1 cellular context compared by ENCODE assay signal in the genomic region with DNA sequence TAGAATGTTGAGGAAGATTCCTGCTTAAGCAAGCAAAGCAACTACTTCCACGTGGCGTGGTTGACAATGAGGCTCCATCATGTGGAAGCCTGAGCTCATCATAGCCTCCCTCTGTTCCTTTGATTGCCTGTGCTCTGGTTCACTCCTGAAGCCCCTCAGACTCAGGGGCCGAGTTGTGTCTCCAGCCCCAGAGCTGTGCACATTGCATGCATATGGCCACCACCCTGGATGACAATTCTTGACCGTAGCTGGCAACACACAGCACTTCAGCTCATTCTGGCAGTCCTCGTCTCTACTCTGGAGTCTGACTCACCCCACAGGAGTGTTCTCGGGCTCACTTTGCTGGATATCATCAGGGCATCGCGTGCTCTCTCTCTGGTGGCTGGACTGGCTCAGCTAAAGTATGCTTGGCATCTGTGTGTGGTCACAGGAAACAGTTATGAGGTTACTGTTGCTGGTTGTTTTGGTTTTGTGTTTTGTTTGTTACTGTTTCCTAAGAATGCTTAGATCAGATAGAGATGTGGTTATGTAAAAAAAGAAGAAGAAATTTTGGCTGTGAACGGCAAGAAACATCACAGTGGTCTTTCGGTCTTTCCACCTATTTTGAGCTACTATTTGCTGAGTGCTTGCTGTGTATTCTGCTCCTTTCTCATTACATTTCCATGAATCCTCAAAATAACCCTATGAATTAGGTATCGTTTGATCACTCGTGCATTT.
A peak's percentile ranks its signal among the peaks of the same experiment; 100 is the strongest.
TF ChIP-seq lines count a peak whose summit lies in the region.

No MANE protein-coding gene starts in this region.

TF ChIP-seq in IMR-90, 13 proteins besides CTCF, POLR2A, EP300 and RAD21:
- TF ChIP-seq CHD1 (IDR thresholded peaks at IDR 0.05; ENCODE audit: low read depth, low read length): no peak
- TF ChIP-seq MXI1 (IDR thresholded peaks at IDR 0.05; ENCODE audit: borderline replicate concordance, low read depth, low read length): peak; percentile 65; the same call in 1 of the 2 replicates
- TF ChIP-seq RFX5 (IDR thresholded peaks at IDR 0.05; ENCODE audit: low read depth, low read length): 0 out of 2 replicates have a peak, but pooled peaks have one; percentile 16
- TF ChIP-seq FOS (IDR thresholded peaks at IDR 0.05; ENCODE audit: low read depth, low read length): peak; percentile 92
- TF ChIP-seq MAFK (IDR thresholded peaks at IDR 0.05; ENCODE audit: low read depth, low read length): peak; percentile 38; the same call in 1 of the 2 replicates
- TF ChIP-seq SMC3 (IDR thresholded peaks at IDR 0.05; ENCODE audit: low read depth, low read length): 0 out of 2 replicates have a peak, but pooled peaks have one; percentile 5
- peak; percentile 95 for TF ChIP-seq BHLHE40 (IDR thresholded peaks at IDR 0.05; ENCODE audit: low read depth, low read length)
- TF ChIP-seq, protein P1, sequence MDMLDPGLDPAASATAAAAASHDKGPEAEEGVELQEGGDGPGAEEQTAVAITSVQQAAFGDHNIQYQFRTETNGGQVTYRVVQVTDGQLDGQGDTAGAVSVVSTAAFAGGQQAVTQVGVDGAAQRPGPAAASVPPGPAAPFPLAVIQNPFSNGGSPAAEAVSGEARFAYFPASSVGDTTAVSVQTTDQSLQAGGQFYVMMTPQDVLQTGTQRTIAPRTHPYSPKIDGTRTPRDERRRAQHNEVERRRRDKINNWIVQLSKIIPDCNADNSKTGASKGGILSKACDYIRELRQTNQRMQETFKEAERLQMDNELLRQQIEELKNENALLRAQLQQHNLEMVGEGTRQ (IDR thresholded peaks at IDR 0.05; ENCODE audit: low read depth, low read length): no peak
- no peak for TF ChIP-seq MAZ (IDR thresholded peaks at IDR 0.05; ENCODE audit: borderline replicate concordance, low read depth, low read length)
- TF ChIP-seq, protein P2, sequence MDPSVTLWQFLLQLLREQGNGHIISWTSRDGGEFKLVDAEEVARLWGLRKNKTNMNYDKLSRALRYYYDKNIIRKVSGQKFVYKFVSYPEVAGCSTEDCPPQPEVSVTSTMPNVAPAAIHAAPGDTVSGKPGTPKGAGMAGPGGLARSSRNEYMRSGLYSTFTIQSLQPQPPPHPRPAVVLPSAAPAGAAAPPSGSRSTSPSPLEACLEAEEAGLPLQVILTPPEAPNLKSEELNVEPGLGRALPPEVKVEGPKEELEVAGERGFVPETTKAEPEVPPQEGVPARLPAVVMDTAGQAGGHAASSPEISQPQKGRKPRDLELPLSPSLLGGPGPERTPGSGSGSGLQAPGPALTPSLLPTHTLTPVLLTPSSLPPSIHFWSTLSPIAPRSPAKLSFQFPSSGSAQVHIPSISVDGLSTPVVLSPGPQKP (IDR thresholded peaks at IDR 0.05; ENCODE audit: borderline replicate concordance, low read depth, low read length): no peak
- TF ChIP-seq RCOR1 (IDR thresholded peaks at IDR 0.05; ENCODE audit: insufficient replicate concordance, low read length): peak; percentile 94
- TF ChIP-seq NFE2L2 (IDR thresholded peaks at IDR 0.05; ENCODE audit: low read depth, low read length): no peak
- TF ChIP-seq CEBPB (IDR thresholded peaks at IDR 0.05; ENCODE audit: low read depth, low read length): peak; percentile 77
